9 cellular contexts compared by ENCODE assay signal in genomic region chr1:117658676-117659075, GRCh38. TPM values are rescaled to one million over a fixed set of nuclear protein-coding genes. Genes with fewer than 3 reads are reported as not detected.
DNase-seq lines count a peak whose midpoint lies in the region; ATAC-seq and TF ChIP-seq lines count a peak whose summit lies in the region.
"Had no signal": no experiment of that assay in that cellular context is flagged by ENCODE, and none has a peak within 500 bp of the region (broad histone marks: within the 10 kb centered on the region; RNA-seq: fewer than 3 reads in every experiment).

No MANE protein-coding gene starts in this region.

- no peak for TF ChIP-seq CTCF in activated B cell treated with CpG ODN at 0.5 μM for 24 hours (IDR thresholded peaks at IDR 0.05)

- peaks cover 95% of the 10 kb centered on the region for H3K4me1 Mint-ChIP-seq in activated B cell treated with CpG ODN at 0.5 μM for 24 hours

- intact Hi-C loops in activated B cell treated with CpG ODN at 0.5 μM for 24 hours (cut with micrococcal nuclease), result no loop called here

- peak overlapping the region; percentile 83 for H3K27ac Mint-ChIP-seq in activated B cell treated with CpG ODN at 0.5 μM for 24 hours

- CTCF ChIA-PET in activated B cell treated with CpG ODN at 0.5 μM for 24 hours (lab: Charles Lee), result interaction anchor here (1.4 to 2.5 kb wide), 5 partner anchors 15 to 123 kb away, joined by 3 to 9 read pairs (median 5); no protein-coding TSS in a partner anchor

- ATAC-seq in GM21786 (IDR thresholded peaks at IDR 0.05; ENCODE audit: unreplicated experiment) (peak; percentile 26), activated B cell treated with CpG ODN at 0.5 μM for 24 hours (ENCODE audit: low read depth) (no peak)

- no peaks in the 10 kb centered on the region for H3K36me3 Mint-ChIP-seq in activated B cell treated with CpG ODN at 0.5 μM for 24 hours (ENCODE audit: low read depth)

- peak; percentile 11 for DNase-seq in CD1c-positive myeloid dendritic cell (ENCODE audit: extremely low spot score)
- no peak for DNase-seq in activated B cell treated with CpG ODN at 0.5 μM for 24 hours
- DNase-seq in effector CD8-positive, alpha-beta T cell (lab: John Stamatoyannopoulos, UW), result peak; percentile 28
- no peak for DNase-seq in GM19238 (ENCODE audit: insufficient read length, low spot score)
- no peak for DNase-seq in glomerular visceral epithelial cell (ENCODE audit: extremely low spot score)
- no peak for DNase-seq in OCI-M1 (lab: John Stamatoyannopoulos, UW)
- no peak for DNase-seq in NCI-H345 treated with DMSO at 0.1 percent for 48 hours (lab: John Stamatoyannopoulos, UW; ENCODE audit: unreplicated experiment)
- DNase-seq: islet precursor cell had no signal

- peak overlapping the region; percentile 29 for H3K4me3 Mint-ChIP-seq in activated B cell treated with CpG ODN at 0.5 μM for 24 hours

- no peaks in the 10 kb centered on the region for H3K27me3 Mint-ChIP-seq in activated B cell treated with CpG ODN at 0.5 μM for 24 hours

- POLR2A ChIA-PET in activated B cell treated with CpG ODN at 0.5 μM for 24 hours (lab: Charles Lee), result interaction anchor here (0.8 to 38.9 kb wide), 6 partner anchors 9 to 1102 kb away, joined by 3 to 1269 read pairs (median 4); partner anchors contain the start of gene TENT5C

- H3K9me3 Mint-ChIP-seq in activated B cell treated with CpG ODN at 0.5 μM for 24 hours, result peaks cover 2% of the 10 kb centered on the region

RNA-seq across cellular contexts. Expression of gene TENT5C, which starts 52.8 kb away (rescaled TPM):
- total RNA-seq in activated B cell treated with CpG ODN at 0.5 μM for 24 hours, result 56.2 and 59.3 TPM in 2 replicates

Comparison
In these comparisons a context has a peak if more than half of its experiments do, and no peak if none do; other contexts are left out.
1. DNase-seq: peak in CD1c-positive myeloid dendritic cell (single experiment) and effector CD8-positive, alpha-beta T cell (single experiment); none in activated B cell treated with CpG ODN at 0.5 μM for 24 hours (single experiment), GM19238 (single experiment), glomerular visceral epithelial cell (single experiment), OCI-M1 (single experiment) and NCI-H345 treated with DMSO at 0.1 percent for 48 hours (single experiment).